ENCODE assay signal across 2 cellular contexts in genomic region chr18:42168487-42168886, GRCh38.
TF ChIP-seq lines count a peak whose summit lies in the region.

No MANE protein-coding gene starts in this region.

TF ChIP-seq in HepG2, 621 proteins besides CTCF, POLR2A, EP300 and RAD21 (continued from another document and continues in another):
- TF ChIP-seq, protein P1, sequence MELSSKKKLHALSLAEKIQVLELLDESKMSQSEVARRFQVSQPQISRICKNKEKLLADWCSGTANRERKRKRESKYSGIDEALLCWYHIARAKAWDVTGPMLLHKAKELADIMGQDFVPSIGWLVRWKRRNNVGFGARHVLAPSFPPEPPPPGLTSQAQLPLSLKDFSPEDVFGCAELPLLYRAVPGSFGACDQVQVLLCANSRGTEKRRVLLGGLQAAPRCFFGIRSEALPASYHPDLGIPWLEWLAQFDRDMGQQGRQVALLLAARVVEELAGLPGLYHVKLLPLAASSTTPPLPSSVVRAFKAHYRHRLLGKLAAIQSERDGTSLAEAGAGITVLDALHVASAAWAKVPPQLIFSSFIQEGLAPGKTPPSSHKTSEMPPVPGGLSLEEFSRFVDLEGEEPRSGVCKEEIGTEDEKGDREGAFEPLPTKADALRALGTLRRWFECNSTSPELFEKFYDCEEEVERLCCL (CRISPR knock-in tag; IDR thresholded peaks at IDR 0.05; ENCODE audit: borderline replicate concordance): no peak
- peak; percentile 68 for TF ChIP-seq CREM (IDR thresholded peaks at IDR 0.05)
- TF ChIP-seq CREM (CRISPR knock-in tag; IDR thresholded peaks at IDR 0.05): no peak
- no peak for TF ChIP-seq NONO (IDR thresholded peaks at IDR 0.05)
- no peak; the same call in 1 of the 2 replicates for TF ChIP-seq NONO (CRISPR knock-in tag; conservative IDR thresholded peaks at IDR 0.05)
- TF ChIP-seq ZNF430 (CRISPR knock-in tag; IDR thresholded peaks at IDR 0.05): 0 out of 2 replicates have a peak, but pooled peaks have one; percentile 29
- TF ChIP-seq ZFP36L2 (CRISPR knock-in tag; IDR thresholded peaks at IDR 0.05): no peak
- peak; percentile 93; the same call in 1 of the 2 replicates for TF ChIP-seq HMG20A (CRISPR knock-in tag; IDR thresholded peaks at IDR 0.05; ENCODE audit: borderline replicate concordance)
- TF ChIP-seq TGIF2 (CRISPR knock-in tag; IDR thresholded peaks at IDR 0.05): 0 out of 2 replicates have a peak, but pooled peaks have one; percentile 38
- peak; percentile 87 for TF ChIP-seq SAP130 (CRISPR knock-in tag; IDR thresholded peaks at IDR 0.05; ENCODE audit: low read depth)
- no peak for TF ChIP-seq ZNF569 (CRISPR knock-in tag; IDR thresholded peaks at IDR 0.05; ENCODE audit: borderline replicate concordance)
- TF ChIP-seq TBL1XR1 (IDR thresholded peaks at IDR 0.05; ENCODE audit: borderline replicate concordance, low read length, partially characterized antibody): peak; percentile 55
- TF ChIP-seq, protein P2, sequence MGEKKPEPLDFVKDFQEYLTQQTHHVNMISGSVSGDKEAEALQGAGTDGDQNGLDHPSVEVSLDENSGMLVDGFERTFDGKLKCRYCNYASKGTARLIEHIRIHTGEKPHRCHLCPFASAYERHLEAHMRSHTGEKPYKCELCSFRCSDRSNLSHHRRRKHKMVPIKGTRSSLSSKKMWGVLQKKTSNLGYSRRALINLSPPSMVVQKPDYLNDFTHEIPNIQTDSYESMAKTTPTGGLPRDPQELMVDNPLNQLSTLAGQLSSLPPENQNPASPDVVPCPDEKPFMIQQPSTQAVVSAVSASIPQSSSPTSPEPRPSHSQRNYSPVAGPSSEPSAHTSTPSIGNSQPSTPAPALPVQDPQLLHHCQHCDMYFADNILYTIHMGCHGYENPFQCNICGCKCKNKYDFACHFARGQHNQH (CRISPR knock-in tag; IDR thresholded peaks at IDR 0.05): peak; percentile 26; the same call in 1 of the 2 replicates
- TF ChIP-seq MEIS1 (CRISPR knock-in tag; IDR thresholded peaks at IDR 0.05; ENCODE audit: borderline replicate concordance): 0 out of 2 replicates have a peak, but pooled peaks have one; percentile 34
- TF ChIP-seq CERS6 (CRISPR knock-in tag; IDR thresholded peaks at IDR 0.05): no peak
- TF ChIP-seq, protein P3, sequence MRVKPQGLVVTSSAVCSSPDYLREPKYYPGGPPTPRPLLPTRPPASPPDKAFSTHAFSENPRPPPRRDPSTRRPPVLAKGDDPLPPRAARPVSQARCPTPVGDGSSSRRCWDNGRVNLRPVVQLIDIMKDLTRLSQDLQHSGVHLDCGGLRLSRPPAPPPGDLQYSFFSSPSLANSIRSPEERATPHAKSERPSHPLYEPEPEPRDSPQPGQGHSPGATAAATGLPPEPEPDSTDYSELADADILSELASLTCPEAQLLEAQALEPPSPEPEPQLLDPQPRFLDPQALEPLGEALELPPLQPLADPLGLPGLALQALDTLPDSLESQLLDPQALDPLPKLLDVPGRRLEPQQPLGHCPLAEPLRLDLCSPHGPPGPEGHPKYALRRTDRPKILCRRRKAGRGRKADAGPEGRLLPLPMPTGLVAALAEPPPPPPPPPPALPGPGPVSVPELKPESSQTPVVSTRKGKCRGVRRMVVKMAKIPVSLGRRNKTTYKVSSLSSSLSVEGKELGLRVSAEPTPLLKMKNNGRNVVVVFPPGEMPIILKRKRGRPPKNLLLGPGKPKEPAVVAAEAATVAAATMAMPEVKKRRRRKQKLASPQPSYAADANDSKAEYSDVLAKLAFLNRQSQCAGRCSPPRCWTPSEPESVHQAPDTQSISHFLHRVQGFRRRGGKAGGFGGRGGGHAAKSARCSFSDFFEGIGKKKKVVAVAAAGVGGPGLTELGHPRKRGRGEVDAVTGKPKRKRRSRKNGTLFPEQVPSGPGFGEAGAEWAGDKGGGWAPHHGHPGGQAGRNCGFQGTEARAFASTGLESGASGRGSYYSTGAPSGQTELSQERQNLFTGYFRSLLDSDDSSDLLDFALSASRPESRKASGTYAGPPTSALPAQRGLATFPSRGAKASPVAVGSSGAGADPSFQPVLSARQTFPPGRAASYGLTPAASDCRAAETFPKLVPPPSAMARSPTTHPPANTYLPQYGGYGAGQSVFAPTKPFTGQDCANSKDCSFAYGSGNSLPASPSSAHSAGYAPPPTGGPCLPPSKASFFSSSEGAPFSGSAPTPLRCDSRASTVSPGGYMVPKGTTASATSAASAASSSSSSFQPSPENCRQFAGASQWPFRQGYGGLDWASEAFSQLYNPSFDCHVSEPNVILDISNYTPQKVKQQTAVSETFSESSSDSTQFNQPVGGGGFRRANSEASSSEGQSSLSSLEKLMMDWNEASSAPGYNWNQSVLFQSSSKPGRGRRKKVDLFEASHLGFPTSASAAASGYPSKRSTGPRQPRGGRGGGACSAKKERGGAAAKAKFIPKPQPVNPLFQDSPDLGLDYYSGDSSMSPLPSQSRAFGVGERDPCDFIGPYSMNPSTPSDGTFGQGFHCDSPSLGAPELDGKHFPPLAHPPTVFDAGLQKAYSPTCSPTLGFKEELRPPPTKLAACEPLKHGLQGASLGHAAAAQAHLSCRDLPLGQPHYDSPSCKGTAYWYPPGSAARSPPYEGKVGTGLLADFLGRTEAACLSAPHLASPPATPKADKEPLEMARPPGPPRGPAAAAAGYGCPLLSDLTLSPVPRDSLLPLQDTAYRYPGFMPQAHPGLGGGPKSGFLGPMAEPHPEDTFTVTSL (CRISPR knock-in tag; IDR thresholded peaks at IDR 0.05; ENCODE audit: borderline replicate concordance): peak; percentile 98
- TF ChIP-seq NR2F2 (IDR thresholded peaks at IDR 0.05; ENCODE audit: borderline replicate concordance, low read depth): peak; percentile 73; the same call in 1 of the 2 replicates
- TF ChIP-seq, protein P4, sequence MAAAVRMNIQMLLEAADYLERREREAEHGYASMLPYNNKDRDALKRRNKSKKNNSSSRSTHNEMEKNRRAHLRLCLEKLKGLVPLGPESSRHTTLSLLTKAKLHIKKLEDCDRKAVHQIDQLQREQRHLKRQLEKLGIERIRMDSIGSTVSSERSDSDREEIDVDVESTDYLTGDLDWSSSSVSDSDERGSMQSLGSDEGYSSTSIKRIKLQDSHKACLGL (CRISPR knock-in tag; IDR thresholded peaks at IDR 0.05): no peak
- peak; percentile 96 for TF ChIP-seq ISL2 (CRISPR knock-in tag; IDR thresholded peaks at IDR 0.05)
- no peak for TF ChIP-seq MED8 (CRISPR knock-in tag; IDR thresholded peaks at IDR 0.05; ENCODE audit: insufficient replicate concordance)
- no peak for TF ChIP-seq RARG (CRISPR knock-in tag; IDR thresholded peaks at IDR 0.05; ENCODE audit: low read depth)
- TF ChIP-seq TEAD3 (CRISPR knock-in tag; optimal IDR thresholded peaks at IDR 0.05; ENCODE audit: borderline replicate concordance): peak; percentile 99
- TF ChIP-seq SP4 (CRISPR knock-in tag; IDR thresholded peaks at IDR 0.05): no peak

TF ChIP-seq in liver, 16 proteins besides CTCF, POLR2A, EP300 and RAD21 (continued from another document):
- TF ChIP-seq ZBTB33 (IDR thresholded peaks at IDR 0.05) (no peak), NR2F2 (IDR thresholded peaks at IDR 0.05) (no peak), HNF4A (conservative IDR thresholded peaks at IDR 0.05) (peak in 1 of 2 donors; percentile 46), YY1 (IDR thresholded peaks at IDR 0.05) (no peak), REST (IDR thresholded peaks at IDR 0.05) (no peak), EGR1 (IDR thresholded peaks at IDR 0.05; ENCODE audit: low read depth in 2 of 2) (no peak)
